16 cellular contexts compared by ENCODE assay signal in genomic region chr18:26448714-26449159, GRCh38.
A peak's percentile ranks its signal among the peaks of the same experiment; 100 is the strongest.
DNase-seq lines count a peak whose midpoint lies in the region; ATAC-seq and TF ChIP-seq lines count a peak whose summit lies in the region.
"Had no signal": no experiment of that assay in that cellular context is flagged by ENCODE, and none has a peak within 500 bp of the region (broad histone marks: within the 10 kb centered on the region; RNA-seq: fewer than 3 reads in every experiment).

No MANE protein-coding gene starts in this region.

- H3K27me3 ChIP-seq in OCI-LY3 (ENCODE audit: low read depth, low read length), result peaks cover 7% of the 10 kb centered on the region
- H3K27me3 ChIP-seq: BLaER1, right atrium auricular region had no signal

- ATAC-seq in GM18907 (IDR thresholded peaks at IDR 0.05; ENCODE audit: unreplicated experiment), result peak; percentile 52
- ATAC-seq in HG02678 (IDR thresholded peaks at IDR 0.05; ENCODE audit: unreplicated experiment), result peak; percentile 53

- peaks cover 9% of the 10 kb centered on the region for H3K4me1 ChIP-seq in OCI-LY3 (ENCODE audit: low read length)
- H3K4me1 ChIP-seq: BLaER1, esophagus muscularis mucosa, right atrium auricular region had no signal

- no peak overlapping the region for H2AFZ ChIP-seq in OCI-LY3 (ENCODE audit: low read depth, low read length)

- H3K27ac ChIP-seq in OCI-LY3 (ENCODE audit: low read length), result no peak overlapping the region
- H3K27ac ChIP-seq: BLaER1, right atrium auricular region had no signal

- TF ChIP-seq CTCF in OCI-LY3 (IDR thresholded peaks at IDR 0.05; ENCODE audit: low read depth, low read length), result no peak

- H3K9ac ChIP-seq in OCI-LY3 (ENCODE audit: low read length), result no peak overlapping the region
- H3K9ac ChIP-seq: BLaER1 had no signal

- H4K20me1 ChIP-seq in OCI-LY3 (ENCODE audit: insufficient read depth, low read length), result no peaks in the 10 kb centered on the region
- H4K20me1 ChIP-seq: BLaER1 had no signal

- peaks cover 4% of the 10 kb centered on the region; the same call in 1 of the 2 replicates for H3K9me3 ChIP-seq in OCI-LY3 (ENCODE audit: insufficient read depth, low read length)
- H3K9me3 ChIP-seq: BLaER1, esophagus muscularis mucosa, right atrium auricular region had no signal

- H3K4me3 ChIP-seq in OCI-LY3 (ENCODE audit: low read length), result peak overlapping the region; percentile 41
- H3K4me3 ChIP-seq: BLaER1, esophagus muscularis mucosa, right atrium auricular region had no signal

- no peaks in the 10 kb centered on the region for H3K79me2 ChIP-seq in OCI-LY3 (ENCODE audit: low read length)

- H3K4me2 ChIP-seq in OCI-LY3 (ENCODE audit: low read length), result peak overlapping the region; percentile 60
- H3K4me2 ChIP-seq: BLaER1 had no signal

- DNase-seq in NOMO-1 treated with dmso at 0.1 percent for 144 hours (lab: John Stamatoyannopoulos, UW; ENCODE audit: unreplicated experiment) (no peak), NCI-H128 (lab: John Stamatoyannopoulos, UW; ENCODE audit: unreplicated experiment) (no peak), NCI-H2171 treated with DMSO at 0.1 percent for 48 hours (lab: John Stamatoyannopoulos, UW) (no peak), cerebellum (ENCODE audit: low spot score) (no peak)
- DNase-seq: activated CD8-positive, alpha-beta memory T cell treated with anti-CD3 and anti-CD28 coated beads, Interleukin-2, amount 50 U/mL, for 48 hours; activated naive CD4-positive, alpha-beta T cell treated with anti-CD3 and anti-CD28 coated beads, Interleukin-2, amount 10 ng/mL, durations not matched to agents 7 days and 5 days; DMS 273 treated with DMSO at 0.1 percent for 48 hours; kidney; midbrain; SHP77 treated with DMSO at 0.1 percent for 48 hours had no signal

- H3K36me3 ChIP-seq in OCI-LY3 (replicated peaks; ENCODE audit: low read depth, low read length), result no peaks in the 10 kb centered on the region
- H3K36me3 ChIP-seq: BLaER1, esophagus muscularis mucosa, right atrium auricular region had no signal
